ENCODE assay signal across 1 cellular context in genomic region chr20:58660855-58661254, GRCh38.
TF ChIP-seq lines count a peak whose summit lies in the region.

No MANE protein-coding gene starts in this region.

TF ChIP-seq in H1, 55 proteins besides CTCF, POLR2A, EP300 and RAD21:
- TF ChIP-seq MAFK (IDR thresholded peaks at IDR 0.05; ENCODE audit: low read depth, low read length), result no peak
- no peak for TF ChIP-seq SAP30 (IDR thresholded peaks at IDR 0.05; ENCODE audit: insufficient read depth, insufficient replicate concordance, low read length)
- no peak for TF ChIP-seq NANOG (IDR thresholded peaks at IDR 0.05; ENCODE audit: insufficient read depth, low read depth, low read length, poor library complexity, severe bottlenecking)
- no peak for TF ChIP-seq CBX8 (IDR thresholded peaks at IDR 0.05; ENCODE audit: borderline replicate concordance, low read depth, low read length)
- TF ChIP-seq YY1 (IDR thresholded peaks at IDR 0.05; ENCODE audit: low read depth, low read length), result no peak
- TF ChIP-seq KDM5A (IDR thresholded peaks at IDR 0.05; ENCODE audit: low read length), result no peak
- TF ChIP-seq BACH1 (IDR thresholded peaks at IDR 0.05; ENCODE audit: low read length), result no peak
- TF ChIP-seq RXRA (IDR thresholded peaks at IDR 0.05; ENCODE audit: insufficient read depth, low read depth, low read length), result no peak
- no peak for TF ChIP-seq EGR1 (IDR thresholded peaks at IDR 0.05; ENCODE audit: borderline replicate concordance, low read depth, low read length)
- no peak for TF ChIP-seq TAF7 (optimal IDR thresholded peaks at IDR 0.05; ENCODE audit: borderline replicate concordance, low read depth, low read length)
- TF ChIP-seq KDM4A (IDR thresholded peaks at IDR 0.05; ENCODE audit: low read depth, low read length, severe bottlenecking), result no peak
- TF ChIP-seq SRF (IDR thresholded peaks at IDR 0.05; ENCODE audit: low read depth, low read length), result no peak
- no peak for TF ChIP-seq POLR2AphosphoS5 (IDR thresholded peaks at IDR 0.05; ENCODE audit: low read depth, low read length)
- TF ChIP-seq SIRT6 (IDR thresholded peaks at IDR 0.05; ENCODE audit: low read length), result no peak
